ENCODE assay signal across 30 cellular contexts in genomic region chr21:30083120-30083945, GRCh38.
DNase-seq lines count a peak whose midpoint lies in the region; ATAC-seq and TF ChIP-seq lines count a peak whose summit lies in the region.
"Had no signal": no experiment of that assay in that cellular context is flagged by ENCODE, and none has a peak within 500 bp of the region (broad histone marks: within the 10 kb centered on the region; RNA-seq: fewer than 3 reads in every experiment).

No MANE protein-coding gene starts in this region.

- no peaks in the 10 kb centered on the region for H3K9me3 ChIP-seq in A673 (ENCODE audit: low read depth, low read length, poor library complexity, severe bottlenecking)
- H3K9me3 ChIP-seq in HUES48 (ENCODE audit: control insufficient read depth, insufficient read depth, low read length) = no peaks in the 10 kb centered on the region
- H3K9me3 ChIP-seq in iPS-20b (ENCODE audit: insufficient read depth, low read depth, low read length) = no peaks in the 10 kb centered on the region; the same call in 1 of the 2 replicates
- H3K9me3 ChIP-seq in esophagus squamous epithelium = no peaks in the 10 kb centered on the region
- no peaks in the 10 kb centered on the region for H3K9me3 ChIP-seq in psoas muscle
- H3K9me3 ChIP-seq: pancreas had no signal

- no TSS peak for BruUV-seq in A673 (replicated peaks; lab: Mats Ljungman, UMichigan)

- POLR2A ChIA-PET in A673 (lab: Charles Lee; ENCODE audit: low non-redundant PET) = no interaction called here
- POLR2A ChIA-PET in WTC11 (lab: Charles Lee) = no interaction called here

- peak; percentile 3 for DNase-seq in A673 (ENCODE audit: low spot score)
- DNase-seq in WTC11 (ENCODE audit: low spot score) = peak; percentile 71
- DNase-seq in esophagus squamous epithelium (lab: John Stamatoyannopoulos, UW) = no peak
- DNase-seq in psoas muscle = no peak
- no peak for DNase-seq in NCI-H82 treated with DMSO at 0.1 percent for 48 hours (lab: John Stamatoyannopoulos, UW; ENCODE audit: unreplicated experiment)
- DNase-seq: activated CD4-positive, alpha-beta T cell treated with anti-CD3 and anti-CD28 coated beads, Interleukin-2, amount 50 U/mL, for 48 hours; activated CD8-positive, alpha-beta memory T cell treated with anti-CD3 and anti-CD28 coated beads, Interleukin-2, amount 50 U/mL, for 4 hours; caudate nucleus; glutamatergic neuron; HCEC 1CT; immature natural killer cell; IMR-90; midbrain; naive thymus-derived CD8-positive, alpha-beta T cell; NCI-H1417 treated with DMSO at 0.1 percent for 48 hours; pancreas; Right ventricle myocardium superior; spleen; stimulated activated CD4-positive, alpha-beta T cell treated with anti-CD3 and anti-CD28 coated beads, Interleukin-2, amount 100 ng/mL, for 48 hours; T-helper 9 cell; WERI-Rb-1 had no signal

- H3K9ac ChIP-seq in HUES48 (ENCODE audit: low read depth, low read length) (no peak overlapping the region), iPS-20b (ENCODE audit: low read depth, low read length) (peak overlapping the region; percentile 10; the same call in 1 of the 2 replicates)

- peak overlapping the region; percentile 90 for H3K27ac Mint-ChIP-seq in WTC11
- H3K27ac Mint-ChIP-seq: activated naive CD4-positive, alpha-beta T cell treated with anti-CD3 and anti-CD28 coated beads, Interleukin-2, amount 50 U/mL, for 72 hours; activated T-helper 17 cell treated with anti-CD3 and anti-CD28 coated beads, Interleukin-2, amount 50 U/mL, for 72 hours; dendritic cell treated with granulocyte-macrophage colony-stimulating factor and Interleukin-4, amounts not matched to agents 40 ng/mL and 50 ng/mL, for 4 days; immature natural killer cell; naive thymus-derived CD8-positive, alpha-beta T cell; stimulated activated memory B cell treated with anti-CD40 and anti-IgM and Interleukin-4, amounts not matched to agents 10 μg/mL and 1 μg/mL and 100 μg/mL, for 72 hours had no signal

- H3K4me1 ChIP-seq in A673 (ENCODE audit: insufficient read depth, low read length, poor library complexity, severe bottlenecking) (no peaks in the 10 kb centered on the region), HUES48 (ENCODE audit: control insufficient read depth, insufficient read depth, low read length) (peaks cover 15% of the 10 kb centered on the region), iPS-20b (ENCODE audit: insufficient read depth, low read length) (peaks cover 11% of the 10 kb centered on the region; the same call in 1 of the 2 replicates), esophagus squamous epithelium (peaks cover 0 to 9% (median 0%) of the 10 kb centered on the region in 3 donors), psoas muscle (no peaks in the 10 kb centered on the region)
- H3K4me1 ChIP-seq: pancreas, right atrium auricular region, spleen had no signal

- intact Hi-C loops in A673 (cut with micrococcal nuclease; ENCODE audit: unreplicated experiment) (no loop called here), esophagus squamous epithelium (cut with DNase I) (no loop called here), psoas muscle (cut with DNase I) (no loop called here)

- peaks cover 5% of the 10 kb centered on the region for H3K36me3 Mint-ChIP-seq in WTC11
- H3K36me3 Mint-ChIP-seq: activated naive CD4-positive, alpha-beta T cell treated with anti-CD3 and anti-CD28 coated beads, Interleukin-2, amount 50 U/mL, for 72 hours; immature natural killer cell; naive thymus-derived CD8-positive, alpha-beta T cell; stimulated activated memory B cell treated with anti-CD40 and anti-IgM and Interleukin-4, amounts not matched to agents 10 μg/mL and 1 μg/mL and 100 μg/mL, for 72 hours had no signal

- H3K9me3 Mint-ChIP-seq in WTC11 = peaks cover 10% of the 10 kb centered on the region
- H3K9me3 Mint-ChIP-seq: dendritic cell treated with granulocyte-macrophage colony-stimulating factor and Interleukin-4, amounts not matched to agents 40 ng/mL and 50 ng/mL, for 4 days had no signal

- H3K4me3 Mint-ChIP-seq in WTC11 = peak overlapping the region; percentile 14
- H3K4me3 Mint-ChIP-seq: activated T-helper 17 cell treated with anti-CD3 and anti-CD28 coated beads, Interleukin-2, amount 50 U/mL, for 72 hours; dendritic cell treated with granulocyte-macrophage colony-stimulating factor and Interleukin-4, amounts not matched to agents 40 ng/mL and 50 ng/mL, for 4 days; immature natural killer cell; naive thymus-derived CD8-positive, alpha-beta T cell; stimulated activated memory B cell treated with anti-CD40 and anti-IgM and Interleukin-4, amounts not matched to agents 10 μg/mL and 1 μg/mL and 100 μg/mL, for 72 hours had no signal

- no peak overlapping the region for H3K27ac ChIP-seq in A673 (ENCODE audit: low read depth, low read length, poor library complexity, severe bottlenecking)
- peak overlapping the region; percentile 62 for H3K27ac ChIP-seq in HUES48 (ENCODE audit: low read depth, low read length)
- H3K27ac ChIP-seq in iPS-20b (ENCODE audit: low read length) = no peak overlapping the region
- no peak overlapping the region for H3K27ac ChIP-seq in esophagus squamous epithelium
- no peak overlapping the region for H3K27ac ChIP-seq in psoas muscle
- H3K27ac ChIP-seq: pancreas, right atrium auricular region, spleen, WERI-Rb-1 had no signal

- H3K4me1 Mint-ChIP-seq in WTC11 = peaks cover 19% of the 10 kb centered on the region
- H3K4me1 Mint-ChIP-seq: activated T-helper 17 cell treated with anti-CD3 and anti-CD28 coated beads, Interleukin-2, amount 50 U/mL, for 72 hours; immature natural killer cell; naive thymus-derived CD8-positive, alpha-beta T cell; stimulated activated memory B cell treated with anti-CD40 and anti-IgM and Interleukin-4, amounts not matched to agents 10 μg/mL and 1 μg/mL and 100 μg/mL, for 72 hours had no signal

- no peak overlapping the region for H3K4me3 ChIP-seq in A673 (ENCODE audit: low read depth, low read length, poor library complexity, severe bottlenecking)
- peak overlapping the region; percentile 6; the same call in 1 of the 2 replicates for H3K4me3 ChIP-seq in HUES48 (ENCODE audit: low read depth, low read length)
- no peak overlapping the region for H3K4me3 ChIP-seq in iPS-20b (ENCODE audit: low read length)
- H3K4me3 ChIP-seq in esophagus squamous epithelium = no peak overlapping the region
- H3K4me3 ChIP-seq in psoas muscle = no peak overlapping the region
- H3K4me3 ChIP-seq: GM12878, pancreas, right atrium auricular region, spleen had no signal

- no peaks in the 10 kb centered on the region for H3K27me3 Mint-ChIP-seq in WTC11 (ENCODE audit: low read depth)
- H3K27me3 Mint-ChIP-seq: activated T-helper 17 cell treated with anti-CD3 and anti-CD28 coated beads, Interleukin-2, amount 50 U/mL, for 72 hours; dendritic cell treated with granulocyte-macrophage colony-stimulating factor and Interleukin-4, amounts not matched to agents 40 ng/mL and 50 ng/mL, for 4 days; stimulated activated memory B cell treated with anti-CD40 and anti-IgM and Interleukin-4, amounts not matched to agents 10 μg/mL and 1 μg/mL and 100 μg/mL, for 72 hours had no signal

- peak; percentile 88 for ATAC-seq in WTC11
- ATAC-seq in HG02973 (IDR thresholded peaks at IDR 0.05; ENCODE audit: unreplicated experiment) = no peak
- no peak for ATAC-seq in psoas muscle
- ATAC-seq: activated naive CD4-positive, alpha-beta T cell treated with anti-CD3 and anti-CD28 coated beads, Interleukin-2, amount 50 U/mL, for 72 hours; activated T-helper 17 cell treated with anti-CD3 and anti-CD28 coated beads, Interleukin-2, amount 50 U/mL, for 72 hours; GM12878; naive thymus-derived CD8-positive, alpha-beta T cell; pancreas; stimulated activated memory B cell treated with anti-CD40 and anti-IgM and Interleukin-4, amounts not matched to agents 10 μg/mL and 1 μg/mL and 100 μg/mL, for 72 hours had no signal

- CTCF ChIA-PET in A673 (lab: Charles Lee) (no interaction called here), WTC11 (lab: Charles Lee) (interaction anchor here (1.5 to 2.6 kb wide), 2 partner anchors 10 to 39 kb away, joined by 5 to 14 read pairs; no protein-coding TSS in a partner anchor)

- H3K36me3 ChIP-seq in A673 (ENCODE audit: insufficient read depth, low read length, poor library complexity, severe bottlenecking) (no peaks in the 10 kb centered on the region), HUES48 (ENCODE audit: control insufficient read depth, insufficient read depth, low read length) (no peaks in the 10 kb centered on the region), iPS-20b (ENCODE audit: insufficient read depth, low read depth, low read length) (no peaks in the 10 kb centered on the region), esophagus squamous epithelium (no peaks in the 10 kb centered on the region), psoas muscle (ENCODE audit: insufficient read depth in 1 of 2, low read depth in 1 of 2) (no peaks in the 10 kb centered on the region)
- H3K36me3 ChIP-seq: pancreas, right atrium auricular region, spleen, WERI-Rb-1 had no signal

- no peak for TF ChIP-seq POLR2A in esophagus squamous epithelium (IDR thresholded peaks at IDR 0.05)

- H3K27me3 ChIP-seq in A673 (replicated peaks; ENCODE audit: insufficient read depth, low read depth, low read length, poor library complexity) (peaks cover 2% of the 10 kb centered on the region), HUES48 (ENCODE audit: control insufficient read depth, insufficient read depth, low read length) (no peaks in the 10 kb centered on the region), iPS-20b (ENCODE audit: insufficient read depth, low read length) (no peaks in the 10 kb centered on the region), esophagus squamous epithelium (peaks cover 0 to 5% (median 0%) of the 10 kb centered on the region in 4 donors), psoas muscle (ENCODE audit: insufficient read depth in 3 of 3, low read length in 2 of 3) (no peaks in the 10 kb centered on the region)
- H3K27me3 ChIP-seq: pancreas, right atrium auricular region, spleen had no signal

- WGBS in esophagus squamous epithelium, 2 donors = 24 to 40% methylated on average over 2 to 4 of the region's 4 CpGs
- WGBS in psoas muscle, 3 donors = 13 to 24% (median 19%) methylated on average over 4 of the region's 4 CpGs

- TF ChIP-seq CTCF in A673 (conservative IDR thresholded peaks at IDR 0.05; ENCODE audit: low read depth, low read length) = no peak
- no peak for TF ChIP-seq CTCF in WTC11 (IDR thresholded peaks at IDR 0.05)
- no peak for TF ChIP-seq CTCF in esophagus squamous epithelium (IDR thresholded peaks at IDR 0.05)
- TF ChIP-seq CTCF in psoas muscle (IDR thresholded peaks at IDR 0.05) = no peak

TF ChIP-seq in WTC11, 78 proteins besides CTCF, POLR2A, EP300 and RAD21 (continues in another document):
- TF ChIP-seq SMAD3 (CRISPR knock-in tag; IDR thresholded peaks at IDR 0.05; ENCODE audit: borderline replicate concordance) (no peak), TCF7 (CRISPR knock-in tag; IDR thresholded peaks at IDR 0.05; ENCODE audit: low read depth) (no peak), ZBTB21 (CRISPR knock-in tag; IDR thresholded peaks at IDR 0.05; ENCODE audit: borderline replicate concordance) (no peak), SOX15 (CRISPR knock-in tag; IDR thresholded peaks at IDR 0.05) (no peak), ZNF671 (CRISPR knock-in tag; IDR thresholded peaks at IDR 0.05) (no peak)
- TF ChIP-seq, protein P1, sequence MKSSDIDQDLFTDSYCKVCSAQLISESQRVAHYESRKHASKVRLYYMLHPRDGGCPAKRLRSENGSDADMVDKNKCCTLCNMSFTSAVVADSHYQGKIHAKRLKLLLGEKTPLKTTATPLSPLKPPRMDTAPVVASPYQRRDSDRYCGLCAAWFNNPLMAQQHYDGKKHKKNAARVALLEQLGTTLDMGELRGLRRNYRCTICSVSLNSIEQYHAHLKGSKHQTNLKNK (CRISPR knock-in tag; IDR thresholded peaks at IDR 0.05) = no peak

Comparison
In these comparisons a context has a peak if more than half of its experiments do, and no peak if none do; other contexts are left out.
1. DNase-seq: peak in A673 (single experiment) and WTC11 (single experiment); none in esophagus squamous epithelium (single experiment), psoas muscle (0 of 2) and NCI-H82 treated with DMSO at 0.1 percent for 48 hours (single experiment).